Comparison of ENCODE assay signal across 8 cellular contexts in genomic region chr6:111564482-111564945, GRCh38. TPM values are rescaled to one million over a fixed set of nuclear protein-coding genes. Genes with fewer than 3 reads are reported as not detected.
A peak's percentile ranks its signal among the peaks of the same experiment; 100 is the strongest.
DNase-seq lines count a peak whose midpoint lies in the region; ATAC-seq and TF ChIP-seq lines count a peak whose summit lies in the region.

No MANE protein-coding gene starts in this region.

- no peak overlapping the region for H3K4me3 Mint-ChIP-seq in MCF 10A (ENCODE audit: unreplicated experiment)
- H3K4me3 Mint-ChIP-seq in nephron: no peak overlapping the region
- H3K4me3 Mint-ChIP-seq in naive thymus-derived CD8-positive, alpha-beta T cell: no peak overlapping the region

- POLR2A ChIA-PET in MCF 10A (lab: Yijun Ruan, JAX): interaction anchor here (0.8 to 1.9 kb wide), 4 partner anchors 10 to 83 kb away, joined by 3 to 6 read pairs (median 4); partner anchors contain the start of gene TRAF3IP2
- POLR2A ChIA-PET in naive thymus-derived CD8-positive, alpha-beta T cell (lab: Charles Lee): no interaction called here

- H3K9me3 Mint-ChIP-seq in MCF 10A (ENCODE audit: unreplicated experiment): no peaks in the 10 kb centered on the region
- no peaks in the 10 kb centered on the region for H3K9me3 Mint-ChIP-seq in nephron
- no peaks in the 10 kb centered on the region for H3K9me3 Mint-ChIP-seq in naive thymus-derived CD8-positive, alpha-beta T cell

- H3K27me3 Mint-ChIP-seq in MCF 10A (ENCODE audit: insufficient read depth, unreplicated experiment) (no peaks in the 10 kb centered on the region), nephron (ENCODE audit: low read depth) (no peaks in the 10 kb centered on the region)
- no peaks in the 10 kb centered on the region for H3K27me3 Mint-ChIP-seq in naive thymus-derived CD8-positive, alpha-beta T cell

- no peak for TF ChIP-seq CTCF in MCF 10A (IDR thresholded peaks at IDR 0.05; ENCODE audit: unreplicated experiment)
- TF ChIP-seq CTCF in nephron (IDR thresholded peaks at IDR 0.05; ENCODE audit: unreplicated experiment in 3 of 3): no peak

- H3K27ac Mint-ChIP-seq in MCF 10A (ENCODE audit: low read depth, unreplicated experiment) (peak overlapping the region; percentile 29), nephron (peak overlapping the region; percentile 84 to 87 (median 85))
- peak overlapping the region in 4 of 10 donors; percentile 6 to 45 (median 22) for H3K27ac Mint-ChIP-seq in naive thymus-derived CD8-positive, alpha-beta T cell

- ATAC-seq in GM18502 (IDR thresholded peaks at IDR 0.05; ENCODE audit: poor library complexity, unreplicated experiment): no peak
- ATAC-seq in naive thymus-derived CD8-positive, alpha-beta T cell: no peak
- no peak for ATAC-seq in HG03025 (IDR thresholded peaks at IDR 0.05; ENCODE audit: low FRiP score, unreplicated experiment)

- CTCF ChIA-PET in MCF 10A (lab: Yijun Ruan, JAX): interaction anchor here (0.8 kb wide), 1 partner anchor 87 kb away, joined by 3 read pairs; no protein-coding TSS in a partner anchor

- BruUV-seq in MCF 10A (replicated peaks; lab: Mats Ljungman, UMichigan): no TSS peak

- peak; percentile 97 for DNase-seq in DMS 273 (lab: John Stamatoyannopoulos, UW; ENCODE audit: unreplicated experiment)
- DNase-seq in HK-2 (ENCODE audit: unreplicated experiment): peak; percentile 25
- no peak for DNase-seq in MCF 10A (ENCODE audit: unreplicated experiment)
- no peak for DNase-seq in NCI-H1436 (lab: John Stamatoyannopoulos, UW)
- DNase-seq in naive thymus-derived CD8-positive, alpha-beta T cell: no peak

- intact Hi-C loops in MCF 10A (cut with micrococcal nuclease): no loop called here

- peaks cover 28% of the 10 kb centered on the region for H3K4me1 Mint-ChIP-seq in MCF 10A (ENCODE audit: insufficient read depth, unreplicated experiment)
- H3K4me1 Mint-ChIP-seq in nephron: peaks cover 83% of the 10 kb centered on the region
- H3K4me1 Mint-ChIP-seq in naive thymus-derived CD8-positive, alpha-beta T cell: peaks cover 37 to 49% (median 41%) of the 10 kb centered on the region in 4 donors

- H3K36me3 Mint-ChIP-seq in MCF 10A (ENCODE audit: insufficient read depth, unreplicated experiment) (peaks cover 86% of the 10 kb centered on the region), nephron (ENCODE audit: low read depth) (peaks cover 23% of the 10 kb centered on the region)
- H3K36me3 Mint-ChIP-seq in naive thymus-derived CD8-positive, alpha-beta T cell: peaks cover 8 to 74% (median 19%) of the 10 kb centered on the region in 3 donors

RNA-seq across cellular contexts. Expression of gene TRAF3IP2, which starts 41.2 kb away (rescaled TPM):
- 56.8 and 57.9 TPM in 2 replicates for total RNA-seq in MCF 10A (2022)
- total RNA-seq in naive thymus-derived CD8-positive, alpha-beta T cell: 10 to 100 TPM; 16.4 to 17.1 TPM
- 10 to 100 TPM in 2 of 3 donors, 1 to 10 TPM in 1; 9.4 to 20.1 (median 17.0) TPM for polyA plus RNA-seq in naive thymus-derived CD8-positive, alpha-beta T cell

Comparison
In these comparisons a context has a peak if more than half of its experiments do, and no peak if none do; other contexts are left out.
1. DNase-seq: peak in DMS 273 (single experiment) and HK-2 (single experiment); none in MCF 10A (single experiment), NCI-H1436 (single experiment) and naive thymus-derived CD8-positive, alpha-beta T cell (0 of 10).